Comparison of ENCODE assay signal across 13 cellular contexts in the genomic region with DNA sequence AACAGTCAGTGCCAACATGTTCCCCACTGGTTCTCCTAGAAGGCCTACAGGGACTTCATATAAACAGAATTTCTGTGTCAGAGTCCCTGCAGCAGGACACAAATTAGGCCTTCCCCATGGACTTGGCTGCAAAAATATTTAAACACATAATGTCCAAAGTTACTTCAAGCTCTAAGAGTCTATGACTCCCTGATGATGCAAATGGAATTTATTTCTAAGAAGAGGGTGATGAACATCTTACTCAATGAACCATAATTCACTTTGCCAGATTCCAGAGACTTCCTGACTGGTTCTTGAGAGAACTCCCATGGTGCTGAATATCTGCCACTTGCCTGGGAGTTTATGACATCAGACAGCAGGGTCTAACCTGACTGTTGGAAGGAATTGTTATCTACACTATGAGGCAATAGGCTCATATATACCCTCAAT. TPM values are rescaled to one million over a fixed set of nuclear protein-coding genes. Genes with fewer than 3 reads are reported as not detected.
DNase-seq lines count a peak whose midpoint lies in the region; ATAC-seq and TF ChIP-seq lines count a peak whose summit lies in the region.
"Had no signal": no experiment of that assay in that cellular context is flagged by ENCODE, and none has a peak within 500 bp of the region (broad histone marks: within the 10 kb centered on the region; RNA-seq: fewer than 3 reads in every experiment).

No MANE protein-coding gene starts in this region.

- CTCF ChIA-PET in RWPE1 (lab: Yijun Ruan, JAX): no interaction called here

- no peak overlapping the region for H3K27ac ChIP-seq in RWPE1
- H3K27ac ChIP-seq: neutrophil, VCaP had no signal

- DNase-seq in AG20443 (ENCODE audit: low spot score) (peak; percentile 71), RWPE1 (ENCODE audit: low spot score) (peak; percentile 49), fibroblast of gingiva (ENCODE audit: low read depth) (peak; percentile 71), omental fat pad (ENCODE audit: low spot score) (no peak), mesenteric fat pad (ENCODE audit: low spot score) (no peak)
- no peak for DNase-seq in stimulated activated CD4-positive, alpha-beta T cell treated with anti-CD3 and anti-CD28 coated beads, Interleukin-4, amount 100 ng/mL, for 24 hours
- DNase-seq: activated naive CD4-positive, alpha-beta T cell treated with anti-CD3 and anti-CD28 coated beads for 36 hours; NCI-H1048; NCI-H2227 treated with DMSO at 0.1 percent for 48 hours had no signal

- TF ChIP-seq CTCF in RWPE1 (conservative IDR thresholded peaks at IDR 0.05; ENCODE audit: low read depth) (no peak), omental fat pad (IDR thresholded peaks at IDR 0.05) (no peak)

- ATAC-seq in omental fat pad (ENCODE audit: low FRiP score) (peak; percentile 82), HG02623 (IDR thresholded peaks at IDR 0.05; ENCODE audit: unreplicated experiment) (no peak), GM21619 (IDR thresholded peaks at IDR 0.05; ENCODE audit: unreplicated experiment) (no peak)

- POLR2A ChIA-PET in RWPE1 (lab: Yijun Ruan, JAX; ENCODE audit: low non-redundant PET): no interaction called here

RNA-seq across cellular contexts. Expression of gene ADRA1B, which starts 32.7 kb away (rescaled TPM):
- 10 to 100 TPM in 1 of 4 donors, 1 to 10 TPM in 3; 1.6 to 13.1 (median 7.5) TPM for total RNA-seq in omental fat pad
- total RNA-seq in mesenteric fat pad: 6.6 TPM
- total RNA-seq: activated naive CD4-positive, alpha-beta T cell treated with anti-CD3 and anti-CD28 coated beads for 36 hours had no signal

Comparison
In these comparisons a context has a peak if more than half of its experiments do, and no peak if none do; other contexts are left out.
1. DNase-seq: peak in AG20443 (single experiment), RWPE1 (single experiment) and fibroblast of gingiva (single experiment); none in omental fat pad (single experiment), mesenteric fat pad (single experiment) and stimulated activated CD4-positive, alpha-beta T cell treated with anti-CD3 and anti-CD28 coated beads, Interleukin-4, amount 100 ng/mL, for 24 hours (single experiment).